ENCODE assay signal across 11 cellular contexts in genomic region chr11:7597620-7598019, GRCh38.
A peak's percentile ranks its signal among the peaks of the same experiment; 100 is the strongest.
DNase-seq lines count a peak whose midpoint lies in the region; ATAC-seq, FAIRE-seq and TF ChIP-seq lines count a peak whose summit lies in the region.
"Had no signal": no experiment of that assay in that cellular context is flagged by ENCODE, and none has a peak within 500 bp of the region (broad histone marks: within the 10 kb centered on the region; RNA-seq: fewer than 3 reads in every experiment).

No MANE protein-coding gene starts in this region.

- TF ChIP-seq CTCF in foreskin keratinocyte (conservative IDR thresholded peaks at IDR 0.05): peak; percentile 28
- no peak for TF ChIP-seq CTCF in prostate gland (IDR thresholded peaks at IDR 0.05)
- no peak for TF ChIP-seq CTCF in D721Med (IDR thresholded peaks at IDR 0.05; ENCODE audit: insufficient read depth, missing control alignments)

- H3K9me3 ChIP-seq in prostate gland: no peaks in the 10 kb centered on the region

- H3K4me1 ChIP-seq in foreskin keratinocyte: peaks cover 31% of the 10 kb centered on the region
- H3K4me1 ChIP-seq in prostate gland (replicated peaks): peaks cover 7% of the 10 kb centered on the region

- peak; percentile 98 for DNase-seq in DMS79 (lab: John Stamatoyannopoulos, UW)
- peak; percentile 73 for DNase-seq in NCI-H2196 treated with DMSO at 0.1 percent for 48 hours (lab: John Stamatoyannopoulos, UW; ENCODE audit: unreplicated experiment)
- peak; percentile 59 to 77 for DNase-seq in foreskin keratinocyte
- peak; percentile 92 for DNase-seq in prostate gland (ENCODE audit: low spot score)
- no peak for DNase-seq in D721Med (ENCODE audit: insufficient read length, low spot score)
- DNase-seq in pons (ENCODE audit: low spot score): no peak
- no peak for DNase-seq in NCI-H1436 treated with DMSO at 0.1 percent for 48 hours (lab: John Stamatoyannopoulos, UW)
- no peak for DNase-seq in left cardiac atrium
- DNase-seq: activated CD4-positive, alpha-beta T cell treated with anti-CD3 and anti-CD28 coated beads, Interleukin-2, amount 10 ng/mL, durations not matched to agents 24 days and 14 days; stimulated activated CD4-positive, alpha-beta T cell treated with anti-CD3 and anti-CD28 coated beads, Interleukin-12 subunit alpha, Interleukin-12 subunit beta, amount 100 ng/mL, for 4 hours; T-cell had no signal

- H3K27ac ChIP-seq in foreskin keratinocyte (peak overlapping the region; percentile 21), prostate gland (peak overlapping the region; percentile 64 to 67)

- H3K4me3 ChIP-seq in prostate gland: no peak overlapping the region

- intact Hi-C loops in prostate gland (cut with DNase I) (no loop called here), left cardiac atrium (cut with DNase I) (no loop called here)

- no peak for FAIRE-seq in D721Med (lab: Jason Lieb, UNC)

- no peaks in the 10 kb centered on the region for H3K36me3 ChIP-seq in prostate gland

- peak; percentile 28 for TF ChIP-seq POLR2A in prostate gland (IDR thresholded peaks at IDR 0.05)

- H3K27me3 ChIP-seq in foreskin keratinocyte (no peaks in the 10 kb centered on the region), prostate gland (replicated peaks; ENCODE audit: insufficient read depth) (no peaks in the 10 kb centered on the region)

- peak; percentile 85 for ATAC-seq in foreskin keratinocyte
- no peak for ATAC-seq in left cardiac atrium
- ATAC-seq: T-cell had no signal

- 53% methylated on average over 8 of the region's 8 CpGs for WGBS in prostate gland

Comparison
In these comparisons a context has a peak if more than half of its experiments do, and no peak if none do; other contexts are left out.
1. DNase-seq: peak in DMS79 (single experiment), NCI-H2196 treated with DMSO at 0.1 percent for 48 hours (single experiment), foreskin keratinocyte (2 of 2) and prostate gland (single experiment); none in D721Med (single experiment), pons (single experiment), NCI-H1436 treated with DMSO at 0.1 percent for 48 hours (single experiment) and left cardiac atrium (single experiment).